Comparison of ENCODE assay signal across 1 cellular context in genomic region chr6:156933201-156934053, GRCh38.
TF ChIP-seq lines count a peak whose summit lies in the region.

No MANE protein-coding gene starts in this region.

TF ChIP-seq in HEK293, 187 proteins besides CTCF, POLR2A, EP300 and RAD21 (continued from another document):
- TF ChIP-seq PATZ1 (tag by site-specific recombination; IDR thresholded peaks at IDR 0.05): peak; percentile 59
- no peak for TF ChIP-seq ZNF610 (tag by site-specific recombination; IDR thresholded peaks at IDR 0.05; ENCODE audit: borderline replicate concordance)
- no peak for TF ChIP-seq ZNF837 (tag by site-specific recombination; IDR thresholded peaks at IDR 0.05)
- peak; percentile 94 for TF ChIP-seq FEZF1 (tag by site-specific recombination; IDR thresholded peaks at IDR 0.05)
- no peak for TF ChIP-seq BCL11A (tag by site-specific recombination; IDR thresholded peaks at IDR 0.05; ENCODE audit: low read depth)
- TF ChIP-seq ZNF26 (tag by site-specific recombination; IDR thresholded peaks at IDR 0.05): no peak
- no peak for TF ChIP-seq ZNF132 (tag by site-specific recombination; IDR thresholded peaks at IDR 0.05; ENCODE audit: borderline replicate concordance)
